In the genomic region with DNA sequence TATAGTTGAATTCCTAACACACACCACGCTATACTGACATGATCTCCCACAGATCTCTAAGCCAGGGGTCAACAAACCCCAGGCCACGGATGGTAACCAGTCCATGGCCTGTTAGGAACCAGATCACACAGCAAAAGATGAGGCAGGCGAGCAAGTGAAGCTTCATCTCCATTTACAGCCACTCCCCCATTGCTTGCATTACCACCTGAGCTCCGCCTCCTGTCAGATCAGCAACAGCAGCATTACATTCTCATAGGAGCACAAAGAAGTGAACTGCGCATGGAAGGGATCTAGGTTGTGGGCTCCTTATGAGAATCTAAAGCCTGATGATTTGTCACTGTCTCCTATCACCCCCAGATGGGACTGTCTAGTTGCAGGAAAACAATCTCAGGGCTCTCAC, we compare ENCODE assay signal across 20 cellular contexts. TPM values are rescaled to one million over a fixed set of nuclear protein-coding genes. Genes with fewer than 3 reads are reported as not detected.
A peak's percentile ranks its signal among the peaks of the same experiment; 100 is the strongest.
DNase-seq lines count a peak whose midpoint lies in the region; ATAC-seq and TF ChIP-seq lines count a peak whose summit lies in the region.
"Had no signal": no experiment of that assay in that cellular context is flagged by ENCODE, and none has a peak within 500 bp of the region (broad histone marks: within the 10 kb centered on the region; RNA-seq: fewer than 3 reads in every experiment).

No MANE protein-coding gene starts in this region.

- H3K4me1 Mint-ChIP-seq in CD4-positive, CD25-positive, alpha-beta regulatory T cell: peaks cover 17 to 57% (median 24%) of the 10 kb centered on the region in 4 donors

- POLR2A ChIA-PET in OCI-LY7 (lab: Charles Lee): no interaction called here

- no peaks in the 10 kb centered on the region for H3K9me3 Mint-ChIP-seq in CD4-positive, CD25-positive, alpha-beta regulatory T cell

- intact Hi-C loops in OCI-LY7 (cut with micrococcal nuclease; ENCODE audit: unreplicated experiment): no loop called here
- intact Hi-C loops in posterior vena cava (cut with DNase I): no loop called here

- H3K27ac Mint-ChIP-seq in CD4-positive, CD25-positive, alpha-beta regulatory T cell: peak overlapping the region in 1 of 3 donors; percentile 25

- CTCF ChIA-PET in OCI-LY7 (lab: Charles Lee; ENCODE audit: unreplicated experiment): no interaction called here

- TF ChIP-seq CTCF in OCI-LY7 (conservative IDR thresholded peaks at IDR 0.05; ENCODE audit: low read length): no peak

- DNase-seq in DMS53 (lab: John Stamatoyannopoulos, UW) (peak; percentile 4), DMS53 treated with DMSO at 0.1 percent for 48 hours (lab: John Stamatoyannopoulos, UW; ENCODE audit: unreplicated experiment) (no peak), OCI-LY7 (ENCODE audit: low spot score) (peak; percentile 11), iPS-NIHi11 (ENCODE audit: low spot score) (peak; percentile 29), posterior vena cava (ENCODE audit: low spot score) (no peak), NCI-H524 treated with DMSO at 0.1 percent for 48 hours (lab: John Stamatoyannopoulos, UW) (no peak)
- peak in 1 of 3 donors; percentile 23 for DNase-seq in CD4-positive, CD25-positive, alpha-beta regulatory T cell
- DNase-seq: activated T-cell treated with anti-CD3 and anti-CD28 coated beads for 4 hours, anterior cingulate cortex, heart left ventricle, kidney, NCI-H1436 treated with DMSO at 0.1 percent for 48 hours, OCI-M1, spleen had no signal

- peaks cover 35% of the 10 kb centered on the region for H3K36me3 ChIP-seq in CD4-positive, CD25-positive, alpha-beta regulatory T cell (ENCODE audit: control insufficient read depth, insufficient read depth, low read length)
- H3K36me3 ChIP-seq in OCI-LY7 (ENCODE audit: insufficient read depth, low read length): peaks cover 47% of the 10 kb centered on the region

- no peak overlapping the region for H3K4me2 ChIP-seq in OCI-LY7 (ENCODE audit: low read length)

- H3K4me1 ChIP-seq in CD4-positive, CD25-positive, alpha-beta regulatory T cell (ENCODE audit: control insufficient read depth, insufficient read depth, low read length, poor library complexity, severe bottlenecking): peaks cover 30% of the 10 kb centered on the region
- peaks cover 13% of the 10 kb centered on the region for H3K4me1 ChIP-seq in OCI-LY7 (ENCODE audit: insufficient read depth, low read length, poor library complexity, severe bottlenecking)

- H2AFZ ChIP-seq in OCI-LY7 (ENCODE audit: low read length): no peak overlapping the region

- H3K4me3 ChIP-seq in CD4-positive, CD25-positive, alpha-beta regulatory T cell (ENCODE audit: low read depth, low read length): no peak overlapping the region
- H3K4me3 ChIP-seq in OCI-LY7 (ENCODE audit: low read depth, low read length, poor library complexity, severe bottlenecking): no peak overlapping the region
- H3K4me3 ChIP-seq: SK-N-MC had no signal

- no peaks in the 10 kb centered on the region for H3K27me3 ChIP-seq in CD4-positive, CD25-positive, alpha-beta regulatory T cell (ENCODE audit: control insufficient read depth, insufficient read depth, low read length)
- H3K27me3 ChIP-seq: heart left ventricle, spleen had no signal

- H3K4me3 Mint-ChIP-seq in CD4-positive, CD25-positive, alpha-beta regulatory T cell: peak overlapping the region; percentile 63 to 90 (median 78)

- peaks cover 31% of the 10 kb centered on the region for H3K79me2 ChIP-seq in OCI-LY7 (ENCODE audit: insufficient read depth, low read depth, low read length)

- no peak for ATAC-seq in CD4-positive, CD25-positive, alpha-beta regulatory T cell (ENCODE audit: low read depth in 2 of 2)
- no peak for ATAC-seq in HG03025 (IDR thresholded peaks at IDR 0.05; ENCODE audit: low FRiP score, unreplicated experiment)
- ATAC-seq: esophagus mucosa, heart left ventricle had no signal

- no TSS peak for BruUV-seq in OCI-LY7 (replicated peaks; lab: Mats Ljungman, UMichigan)

- no peaks in the 10 kb centered on the region for H3K27me3 Mint-ChIP-seq in CD4-positive, CD25-positive, alpha-beta regulatory T cell

- no peaks in the 10 kb centered on the region for H3K9me3 ChIP-seq in CD4-positive, CD25-positive, alpha-beta regulatory T cell (ENCODE audit: control insufficient read depth in 2 of 2, low read length in 2 of 2)
- no peaks in the 10 kb centered on the region for H3K9me3 ChIP-seq in OCI-LY7 (ENCODE audit: low read length)
- H3K9me3 ChIP-seq: heart left ventricle, spleen had no signal

- H3K9me2 ChIP-seq in OCI-LY7 (ENCODE audit: insufficient read depth, low read length): no peaks in the 10 kb centered on the region

- no peaks in the 10 kb centered on the region for H4K20me1 ChIP-seq in OCI-LY7 (ENCODE audit: insufficient read depth, low read length)

- H3K36me3 Mint-ChIP-seq in CD4-positive, CD25-positive, alpha-beta regulatory T cell: peaks cover 34% of the 10 kb centered on the region

- no peak overlapping the region for H3K27ac ChIP-seq in CD4-positive, CD25-positive, alpha-beta regulatory T cell (ENCODE audit: insufficient read depth, low read length, poor library complexity, severe bottlenecking)
- no peak overlapping the region for H3K27ac ChIP-seq in OCI-LY7 (ENCODE audit: low read depth, low read length, poor library complexity, severe bottlenecking)
- H3K27ac ChIP-seq: 22Rv1, heart left ventricle, SK-N-MC, spleen, VCaP had no signal

RNA-seq across cellular contexts. Expression of a gene that starts 2.7 kb away (rescaled TPM):
- total RNA-seq in CD4-positive, CD25-positive, alpha-beta regulatory T cell: 37.6 TPM
- polyA plus RNA-seq in CD4-positive, CD25-positive, alpha-beta regulatory T cell: 10 to 100 TPM; 12.3 to 19.0 (median 13.5) TPM
- total RNA-seq in OCI-LY7 (2014; rRNA removed; shearing (Covaris generic)): 27.2 and 34.6 TPM in 2 replicates
- total RNA-seq in OCI-LY7 (2022): 42.6 and 47.3 TPM in 2 replicates
- 10 to 100 TPM; 17.6 to 19.6 TPM for total RNA-seq in posterior vena cava

RNA-seq across cellular contexts. Expression of a gene that starts 15.9 kb away (rescaled TPM):
- total RNA-seq in CD4-positive, CD25-positive, alpha-beta regulatory T cell: 10.1 TPM
- polyA plus RNA-seq in CD4-positive, CD25-positive, alpha-beta regulatory T cell: under 1 TPM in 3 of 4 donors, not detected in 1; 0.08 to 0.42 (median 0.21) TPM
- 5.7 and 7.4 TPM in 2 replicates for total RNA-seq in OCI-LY7 (2014; rRNA removed; shearing (Covaris generic))
- total RNA-seq in OCI-LY7 (2022) (8.3 and 8.7 TPM in 2 replicates), posterior vena cava (1 to 10 TPM; 3.6 to 3.7 TPM)

RNA-seq across cellular contexts. Expression of a gene that starts 54.2 kb away (rescaled TPM):
- 39.8 TPM for total RNA-seq in CD4-positive, CD25-positive, alpha-beta regulatory T cell
- 10 to 100 TPM; 31.2 to 37.5 (median 35.7) TPM for polyA plus RNA-seq in CD4-positive, CD25-positive, alpha-beta regulatory T cell
- total RNA-seq in OCI-LY7 (2014; rRNA removed; shearing (Covaris generic)): 26.0 and 34.0 TPM in 2 replicates
- total RNA-seq in OCI-LY7 (2022) (51.8 and 53.3 TPM in 2 replicates), posterior vena cava (10 to 100 TPM; 28.9 to 34.8 TPM)

RNA-seq across cellular contexts. Expression of a gene that starts 54.4 kb away (rescaled TPM):
- not detected for total RNA-seq in CD4-positive, CD25-positive, alpha-beta regulatory T cell
- polyA plus RNA-seq in CD4-positive, CD25-positive, alpha-beta regulatory T cell: not detected
- not detected in 2 replicates for total RNA-seq in OCI-LY7 (2014; rRNA removed; shearing (Covaris generic))
- total RNA-seq in OCI-LY7 (2022): not detected in 2 replicates
- total RNA-seq in posterior vena cava: under 1 TPM; 0.37 to 0.57 TPM
- total RNA-seq: esophagus mucosa, NCI-H460, spleen had no signal
- polyA plus RNA-seq: spleen had no signal

Comparison
In these comparisons a context has a peak if more than half of its experiments do, and no peak if none do; other contexts are left out.
1. DNase-seq: peak in DMS53 (single experiment), OCI-LY7 (single experiment) and iPS-NIHi11 (single experiment); none in DMS53 treated with DMSO at 0.1 percent for 48 hours (single experiment), posterior vena cava (single experiment) and NCI-H524 treated with DMSO at 0.1 percent for 48 hours (single experiment).